8 cellular contexts compared by ENCODE assay signal in genomic region chr16:57757326-57757786, GRCh38. TPM values are rescaled to one million over a fixed set of nuclear protein-coding genes. Genes with fewer than 3 reads are reported as not detected.
A peak's percentile ranks its signal among the peaks of the same experiment; 100 is the strongest.
DNase-seq lines count a peak whose midpoint lies in the region; ATAC-seq and TF ChIP-seq lines count a peak whose summit lies in the region.

No MANE protein-coding gene starts in this region.

- H3K27ac ChIP-seq in upper lobe of right lung: peak overlapping the region; percentile 30

- peaks cover 8% of the 10 kb centered on the region for H3K4me1 ChIP-seq in upper lobe of right lung

- peak; percentile 91 for DNase-seq in D341Med (ENCODE audit: low spot score)
- DNase-seq in SK-MEL-5 (ENCODE audit: low read depth, low spot score): peak; percentile 73
- DNase-seq in activated gamma-delta T cell treated with Interleukin-2 at 50 U/mL for 16 hours: peak; percentile 91
- DNase-seq in germinal center (ENCODE audit: low spot score): peak; percentile 87
- DNase-seq in pons (ENCODE audit: low spot score): peak; percentile 77
- peak; percentile 93 for DNase-seq in upper lobe of right lung

- H3K9me3 ChIP-seq in upper lobe of right lung: no peaks in the 10 kb centered on the region

- in situ Hi-C loops in SK-MEL-5 (cut with HindIII; ENCODE audit: low pct_unique_long_range_greater_than_20kb, low sequenced_read_pairs): no loop called here

- H3K27me3 ChIP-seq in upper lobe of right lung: no peaks in the 10 kb centered on the region

- intact Hi-C loops in upper lobe of right lung (cut with DNase I): loop anchor here (5.0 kb wide), 1 partner anchor 105 kb away; no protein-coding TSS in a partner anchor

- ATAC-seq in GM19397 (IDR thresholded peaks at IDR 0.05; ENCODE audit: unreplicated experiment) (peak; percentile 78), HG03469 (IDR thresholded peaks at IDR 0.05; ENCODE audit: unreplicated experiment) (peak; percentile 66), upper lobe of right lung (peak; percentile 91)

- TF ChIP-seq CTCF in upper lobe of right lung (IDR thresholded peaks at IDR 0.05): peak; percentile 99

- peaks cover 29% of the 10 kb centered on the region for H3K36me3 ChIP-seq in upper lobe of right lung

- H3K4me3 ChIP-seq in upper lobe of right lung: no peak overlapping the region

RNA-seq across cellular contexts. Expression of gene KATNB1, which starts 21.8 kb away (rescaled TPM):
- total RNA-seq in SK-MEL-5 (2014; rRNA removed; shearing (Covaris generic)): 19.3 and 20.2 TPM in 2 replicates
- polyA plus RNA-seq in SK-MEL-5 (2015; cell fraction: cytosol; rRNA removed): 29.2 and 32.7 TPM in 2 replicates
- 101 and 117 TPM in 2 replicates for polyA plus RNA-seq in SK-MEL-5 (2015; cell fraction: nucleus; rRNA removed)
- total RNA-seq in upper lobe of right lung: 16.6 TPM

RNA-seq across cellular contexts. Expression of gene KIFC3, which starts 44.9 kb away (rescaled TPM):
- total RNA-seq in SK-MEL-5 (2014; rRNA removed; shearing (Covaris generic)): 50.4 and 68.1 TPM in 2 replicates
- 66.6 and 75.1 TPM in 2 replicates for polyA plus RNA-seq in SK-MEL-5 (2015; cell fraction: cytosol; rRNA removed)
- 225 and 263 TPM in 2 replicates for polyA plus RNA-seq in SK-MEL-5 (2015; cell fraction: nucleus; rRNA removed)
- 99.1 TPM for total RNA-seq in upper lobe of right lung
